19 cellular contexts compared by ENCODE assay signal in genomic region chr4:128031756-128032384, GRCh38.
"Had no signal": no experiment of that assay in that cellular context is flagged by ENCODE, and none has a peak within 500 bp of the region (broad histone marks: within the 10 kb centered on the region; RNA-seq: fewer than 3 reads in every experiment).

No MANE protein-coding gene starts in this region.

- DNase-seq: activated B cell treated with CpG ODN at 0.5 μM for 24 hours; activated CD4-positive, alpha-beta T cell treated with anti-CD3 and anti-CD28 coated beads for 48 hours; activated CD8-positive, alpha-beta memory T cell treated with anti-CD3 and anti-CD28 coated beads, Interleukin-2, amount 50 U/mL, for 4 hours; activated CD8-positive, alpha-beta T cell treated with anti-CD3 and anti-CD28 coated beads, Interleukin-2, amount 10 ng/mL, durations not matched to agents 7 days and 5 days; activated gamma-delta T cell treated with Interleukin-2 at 50 U/mL for 16 hours; activated naive CD8-positive, alpha-beta T cell treated with anti-CD3 and anti-CD28 coated beads, Interleukin-2, amount 10 ng/mL, durations not matched to agents 7 days and 5 days; activated T-cell treated with anti-CD3 and anti-CD28 coated beads, Interleukin-2, amount 50 U/mL, for 72 hours; anterior cingulate cortex; brain microvascular endothelial cell; effector memory CD4-positive, alpha-beta T cell; gastrocnemius medialis; left colon; midbrain; psoas muscle had no signal

- H3K9me3 Mint-ChIP-seq: activated B cell treated with CpG ODN at 0.5 μM for 24 hours; activated naive CD8-positive, alpha-beta T cell treated with anti-CD3 and anti-CD28 coated beads, Interleukin-2, amount 10 ng/mL, durations not matched to agents 7 days and 5 days; activated T-cell treated with anti-CD3 and anti-CD28 coated beads, Interleukin-2, amount 50 U/mL, for 72 hours; central memory CD8-positive, alpha-beta T cell; neural crest cell; stimulated activated naive CD8-positive, alpha-beta T cell treated with anti-CD3 and anti-CD28 coated beads, Interleukin-15, Interleukin-2, amounts not matched to agents 100 ng/mL and 50 ng/mL, for 24 hours; type B pancreatic cell had no signal

- H3K27ac Mint-ChIP-seq: activated B cell treated with CpG ODN at 0.5 μM for 24 hours; activated CD8-positive, alpha-beta T cell treated with anti-CD3 and anti-CD28 coated beads, Interleukin-2, amount 10 ng/mL, durations not matched to agents 7 days and 5 days; activated naive CD8-positive, alpha-beta T cell treated with anti-CD3 and anti-CD28 coated beads, Interleukin-2, amount 10 ng/mL, durations not matched to agents 7 days and 5 days; activated T-cell treated with anti-CD3 and anti-CD28 coated beads, Interleukin-2, amount 50 U/mL, for 72 hours; stimulated activated naive CD8-positive, alpha-beta T cell treated with anti-CD3 and anti-CD28 coated beads, Interleukin-15, Interleukin-2, amounts not matched to agents 100 ng/mL and 50 ng/mL, for 24 hours; type B pancreatic cell had no signal

- H3K27me3 Mint-ChIP-seq: activated B cell treated with CpG ODN at 0.5 μM for 24 hours; activated naive CD8-positive, alpha-beta T cell treated with anti-CD3 and anti-CD28 coated beads, Interleukin-2, amount 10 ng/mL, durations not matched to agents 7 days and 5 days; central memory CD8-positive, alpha-beta T cell; stimulated activated naive CD8-positive, alpha-beta T cell treated with anti-CD3 and anti-CD28 coated beads, Interleukin-15, Interleukin-2, amounts not matched to agents 100 ng/mL and 50 ng/mL, for 24 hours; type B pancreatic cell had no signal

- H3K4me3 Mint-ChIP-seq: activated B cell treated with CpG ODN at 0.5 μM for 24 hours; activated CD8-positive, alpha-beta T cell treated with anti-CD3 and anti-CD28 coated beads, Interleukin-2, amount 10 ng/mL, durations not matched to agents 7 days and 5 days; activated naive CD8-positive, alpha-beta T cell treated with anti-CD3 and anti-CD28 coated beads, Interleukin-2, amount 10 ng/mL, durations not matched to agents 7 days and 5 days; activated T-cell treated with anti-CD3 and anti-CD28 coated beads, Interleukin-2, amount 50 U/mL, for 72 hours; central memory CD8-positive, alpha-beta T cell; neural crest cell; stimulated activated naive CD8-positive, alpha-beta T cell treated with anti-CD3 and anti-CD28 coated beads, Interleukin-15, Interleukin-2, amounts not matched to agents 100 ng/mL and 50 ng/mL, for 24 hours; type B pancreatic cell had no signal

- H3K4me1 Mint-ChIP-seq: activated B cell treated with CpG ODN at 0.5 μM for 24 hours; activated naive CD8-positive, alpha-beta T cell treated with anti-CD3 and anti-CD28 coated beads, Interleukin-2, amount 10 ng/mL, durations not matched to agents 7 days and 5 days; central memory CD8-positive, alpha-beta T cell; neural crest cell had no signal

- ATAC-seq: activated CD8-positive, alpha-beta T cell treated with anti-CD3 and anti-CD28 coated beads, Interleukin-2, amount 10 ng/mL, durations not matched to agents 7 days and 5 days; activated T-cell treated with anti-CD3 and anti-CD28 coated beads, Interleukin-2, amount 50 U/mL, for 72 hours; gastrocnemius medialis; left colon; psoas muscle; sciatic nerve had no signal
